8 cellular contexts compared by ENCODE assay signal in the genomic region with DNA sequence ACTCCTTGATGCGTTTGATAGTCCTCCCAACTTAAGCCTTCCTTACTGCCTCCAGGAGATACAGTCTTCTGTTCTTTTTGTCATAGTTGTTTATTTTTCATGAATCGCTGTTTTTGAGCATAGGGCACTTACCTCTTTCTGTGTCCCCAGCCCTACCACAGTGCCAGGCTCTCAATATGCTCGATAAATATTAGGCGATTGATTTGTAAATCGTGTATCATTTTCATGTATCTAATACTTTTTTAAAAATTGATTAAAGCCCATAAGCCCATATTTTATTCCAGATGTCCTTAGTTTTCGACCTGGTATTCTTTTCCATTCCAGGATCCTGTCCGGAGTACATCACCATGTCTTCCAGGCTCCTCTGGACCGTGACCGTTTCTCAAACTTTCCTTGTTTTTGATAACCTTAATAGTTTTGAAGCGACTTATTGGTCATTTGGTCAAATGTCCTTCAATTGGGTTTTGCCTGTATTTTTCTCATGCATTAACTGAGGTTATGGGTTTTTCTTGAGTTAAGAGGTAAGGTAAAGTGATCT. TPM values are rescaled to one million over a fixed set of nuclear protein-coding genes. Genes with fewer than 3 reads are reported as not detected.
A peak's percentile ranks its signal among the peaks of the same experiment; 100 is the strongest.
DNase-seq lines count a peak whose midpoint lies in the region; ATAC-seq, FAIRE-seq and TF ChIP-seq lines count a peak whose summit lies in the region.

No MANE protein-coding gene starts in this region.

- H3K36me3 ChIP-seq in effector memory CD4-positive, alpha-beta T cell (ENCODE audit: control insufficient read depth, insufficient read depth, low read length), result no peaks in the 10 kb centered on the region
- no peaks in the 10 kb centered on the region for H3K36me3 ChIP-seq in pancreas

- intact Hi-C loops in pancreas (cut with DNase I), result no loop called here

- DNase-seq in NAMALWA (ENCODE audit: low spot score), result peak; percentile 8
- no peak for DNase-seq in effector memory CD4-positive, alpha-beta T cell
- DNase-seq in pancreas, result no peak
- no peak for DNase-seq in NCI-H2029 (lab: John Stamatoyannopoulos, UW)
- DNase-seq in DMS114 treated with DMSO at 0.1 percent for 48 hours (lab: John Stamatoyannopoulos, UW; ENCODE audit: unreplicated experiment), result no peak
- no peak for DNase-seq in MV-4-11 (lab: John Stamatoyannopoulos, UW)

- H3K27ac ChIP-seq in effector memory CD4-positive, alpha-beta T cell (ENCODE audit: insufficient read depth, low read length, poor library complexity, severe bottlenecking), result no peak overlapping the region
- H3K27ac ChIP-seq in pancreas, result peak overlapping the region; percentile 96 to 99 (median 98)

- H3K9me3 ChIP-seq in effector memory CD4-positive, alpha-beta T cell (ENCODE audit: control insufficient read depth, low read length), result no peaks in the 10 kb centered on the region
- no peaks in the 10 kb centered on the region for H3K9me3 ChIP-seq in pancreas

- no peak for FAIRE-seq in pancreas (lab: Jason Lieb, UNC)

- 29 to 46% methylated on average over 10 of the region's 10 CpGs for WGBS in pancreas, 2 donors

- no peaks in the 10 kb centered on the region for H3K27me3 ChIP-seq in effector memory CD4-positive, alpha-beta T cell (replicated peaks; ENCODE audit: control insufficient read depth, insufficient read depth, low read length, poor library complexity, severe bottlenecking)
- H3K27me3 ChIP-seq in pancreas, result no peaks in the 10 kb centered on the region

- ATAC-seq in GM21717 (IDR thresholded peaks at IDR 0.05; ENCODE audit: unreplicated experiment), result peak; percentile 26
- peak in 2 of 4 donors; percentile 21 to 33 for ATAC-seq in pancreas

- peaks cover 7% of the 10 kb centered on the region for H3K4me1 ChIP-seq in effector memory CD4-positive, alpha-beta T cell (ENCODE audit: control insufficient read depth, insufficient read depth, low read length, poor library complexity, severe bottlenecking)
- peaks cover 18 to 36% (median 23%) of the 10 kb centered on the region in 3 donors for H3K4me1 ChIP-seq in pancreas

- H3K4me3 ChIP-seq in GM12875 (ENCODE audit: low read depth, low read length) (peak overlapping the region; percentile 86), pancreas (peak overlapping the region; percentile 52 to 75 (median 66))
- H3K4me3 ChIP-seq in effector memory CD4-positive, alpha-beta T cell (ENCODE audit: insufficient read depth, low read depth, low read length, poor library complexity, severe bottlenecking), result peak overlapping the region; percentile 97

- no peak for TF ChIP-seq CTCF in GM12875 (IDR thresholded peaks at IDR 0.05; ENCODE audit: borderline replicate concordance, insufficient read depth, low read depth, low read length)
- TF ChIP-seq CTCF in pancreas (IDR thresholded peaks at IDR 0.05), result no peak

RNA-seq across cellular contexts. Expression of gene MMADHC, which starts 0.4 kb away (rescaled TPM):
- 10 to 100 TPM; 44.5 to 68.0 (median 57.6) TPM for total RNA-seq in pancreas
- 10 to 100 TPM; 20.1 to 49.1 TPM for polyA plus RNA-seq in pancreas
